ENCODE assay signal across 2 cellular contexts in the genomic region with DNA sequence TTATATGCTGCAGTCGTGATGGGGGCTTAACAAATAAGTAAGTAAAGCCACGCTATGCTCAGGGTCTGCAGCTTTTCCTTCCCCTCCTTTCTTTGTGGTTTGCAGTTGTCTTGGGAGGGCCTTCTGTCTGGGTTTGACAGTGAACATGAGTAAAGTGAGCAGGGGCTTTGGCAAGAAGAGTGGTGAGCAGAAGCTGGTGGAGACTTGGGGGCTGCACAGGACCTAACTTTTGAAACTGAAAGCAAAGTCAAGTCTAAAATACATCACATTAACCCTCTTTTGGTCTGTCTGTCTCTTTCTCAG.
TF ChIP-seq lines count a peak whose summit lies in the region.

No MANE protein-coding gene starts in this region.

TF ChIP-seq in IMR-90, 13 proteins besides CTCF, POLR2A, EP300 and RAD21:
- TF ChIP-seq CHD1 (IDR thresholded peaks at IDR 0.05; ENCODE audit: low read depth, low read length): no peak
- no peak for TF ChIP-seq MXI1 (IDR thresholded peaks at IDR 0.05; ENCODE audit: borderline replicate concordance, low read depth, low read length)
- TF ChIP-seq MAFK (IDR thresholded peaks at IDR 0.05; ENCODE audit: low read depth, low read length): no peak
- TF ChIP-seq RCOR1 (IDR thresholded peaks at IDR 0.05; ENCODE audit: insufficient replicate concordance, low read length): no peak
- no peak for TF ChIP-seq RFX5 (IDR thresholded peaks at IDR 0.05; ENCODE audit: low read depth, low read length)
- TF ChIP-seq MAZ (IDR thresholded peaks at IDR 0.05; ENCODE audit: borderline replicate concordance, low read depth, low read length): no peak
- no peak for TF ChIP-seq CEBPB (IDR thresholded peaks at IDR 0.05; ENCODE audit: low read depth, low read length)
- no peak for TF ChIP-seq BHLHE40 (IDR thresholded peaks at IDR 0.05; ENCODE audit: low read depth, low read length)
- TF ChIP-seq, protein P1, sequence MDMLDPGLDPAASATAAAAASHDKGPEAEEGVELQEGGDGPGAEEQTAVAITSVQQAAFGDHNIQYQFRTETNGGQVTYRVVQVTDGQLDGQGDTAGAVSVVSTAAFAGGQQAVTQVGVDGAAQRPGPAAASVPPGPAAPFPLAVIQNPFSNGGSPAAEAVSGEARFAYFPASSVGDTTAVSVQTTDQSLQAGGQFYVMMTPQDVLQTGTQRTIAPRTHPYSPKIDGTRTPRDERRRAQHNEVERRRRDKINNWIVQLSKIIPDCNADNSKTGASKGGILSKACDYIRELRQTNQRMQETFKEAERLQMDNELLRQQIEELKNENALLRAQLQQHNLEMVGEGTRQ (IDR thresholded peaks at IDR 0.05; ENCODE audit: low read depth, low read length): no peak
- no peak for TF ChIP-seq SMC3 (IDR thresholded peaks at IDR 0.05; ENCODE audit: low read depth, low read length)
- no peak for TF ChIP-seq NFE2L2 (IDR thresholded peaks at IDR 0.05; ENCODE audit: low read depth, low read length)
- TF ChIP-seq, protein P2, sequence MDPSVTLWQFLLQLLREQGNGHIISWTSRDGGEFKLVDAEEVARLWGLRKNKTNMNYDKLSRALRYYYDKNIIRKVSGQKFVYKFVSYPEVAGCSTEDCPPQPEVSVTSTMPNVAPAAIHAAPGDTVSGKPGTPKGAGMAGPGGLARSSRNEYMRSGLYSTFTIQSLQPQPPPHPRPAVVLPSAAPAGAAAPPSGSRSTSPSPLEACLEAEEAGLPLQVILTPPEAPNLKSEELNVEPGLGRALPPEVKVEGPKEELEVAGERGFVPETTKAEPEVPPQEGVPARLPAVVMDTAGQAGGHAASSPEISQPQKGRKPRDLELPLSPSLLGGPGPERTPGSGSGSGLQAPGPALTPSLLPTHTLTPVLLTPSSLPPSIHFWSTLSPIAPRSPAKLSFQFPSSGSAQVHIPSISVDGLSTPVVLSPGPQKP (IDR thresholded peaks at IDR 0.05; ENCODE audit: borderline replicate concordance, low read depth, low read length): no peak

TF ChIP-seq in H1, 55 proteins besides CTCF, POLR2A, EP300 and RAD21:
- no peak for TF ChIP-seq CEBPB (IDR thresholded peaks at IDR 0.05; ENCODE audit: low read depth, low read length)
- TF ChIP-seq BACH1 (IDR thresholded peaks at IDR 0.05; ENCODE audit: low read length): no peak
- TF ChIP-seq NRF1 (IDR thresholded peaks at IDR 0.05; ENCODE audit: low read depth, low read length): no peak
- TF ChIP-seq SP1 (IDR thresholded peaks at IDR 0.05; ENCODE audit: low read depth, low read length): no peak
- no peak for TF ChIP-seq TEAD4 (IDR thresholded peaks at IDR 0.05; ENCODE audit: low read depth, low read length)
- no peak for TF ChIP-seq CHD1 (IDR thresholded peaks at IDR 0.05; ENCODE audit: low read depth, low read length)
- TF ChIP-seq KDM4A (IDR thresholded peaks at IDR 0.05; ENCODE audit: low read depth, low read length, severe bottlenecking): no peak
- TF ChIP-seq TAF1 (IDR thresholded peaks at IDR 0.05; ENCODE audit: low read depth, low read length): no peak
- no peak for TF ChIP-seq BRCA1 (IDR thresholded peaks at IDR 0.05; ENCODE audit: low read depth, low read length)
- TF ChIP-seq FOSL1 (IDR thresholded peaks at IDR 0.05; ENCODE audit: insufficient read depth, low read depth, low read length): no peak
- no peak for TF ChIP-seq SP2 (IDR thresholded peaks at IDR 0.05; ENCODE audit: low read length)
- TF ChIP-seq SIN3A (conservative IDR thresholded peaks at IDR 0.05 in 1 of 2, IDR thresholded peaks at IDR 0.05 in 1 of 2; ENCODE audit: low read depth in 1 of 2, low read length in 2 of 2): no peak
- TF ChIP-seq NANOG (IDR thresholded peaks at IDR 0.05; ENCODE audit: insufficient read depth, low read depth, low read length, poor library complexity, severe bottlenecking): no peak
- no peak for TF ChIP-seq YY1 (IDR thresholded peaks at IDR 0.05; ENCODE audit: low read depth, low read length)
- no peak for TF ChIP-seq SP4 (IDR thresholded peaks at IDR 0.05; ENCODE audit: low read length)
